In the genomic region with DNA sequence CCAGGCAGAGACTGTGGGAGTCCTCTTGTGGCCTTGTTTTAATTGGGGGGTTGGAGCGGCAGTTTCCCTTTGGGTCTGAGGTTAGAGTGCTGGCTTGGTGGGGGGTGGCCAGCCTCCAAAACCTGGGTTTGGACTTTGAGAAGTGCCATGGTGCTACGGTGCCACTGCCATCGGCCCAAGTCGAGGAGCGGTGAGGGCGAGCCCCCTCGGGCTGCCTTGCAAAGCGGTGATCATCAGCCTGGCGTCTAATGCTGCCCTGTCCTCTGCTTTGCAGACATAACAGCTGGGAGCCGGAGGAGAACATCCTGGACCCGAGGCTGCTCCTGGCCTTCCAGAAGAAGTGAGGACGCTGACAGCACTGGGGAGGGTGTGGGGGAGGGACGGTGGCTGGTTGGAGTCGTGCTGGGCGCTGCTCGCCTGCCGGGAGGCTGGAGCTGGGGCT, we compare ENCODE assay signal across 9 cellular contexts. TPM values are rescaled to one million over a fixed set of nuclear protein-coding genes. Genes with fewer than 3 reads are reported as not detected.
DNase-seq lines count a peak whose midpoint lies in the region; ATAC-seq and TF ChIP-seq lines count a peak whose summit lies in the region.
"Had no signal": no experiment of that assay in that cellular context is flagged by ENCODE, and none has a peak within 500 bp of the region (broad histone marks: within the 10 kb centered on the region; RNA-seq: fewer than 3 reads in every experiment).

No MANE protein-coding gene starts in this region.

- no peak for TF ChIP-seq CTCF in CD8-positive, alpha-beta T cell (IDR thresholded peaks at IDR 0.05)
- TF ChIP-seq CTCF in Loucy (conservative IDR thresholded peaks at IDR 0.05; ENCODE audit: low read length) (no peak), chondrocyte (IDR thresholded peaks at IDR 0.05) (no peak), nephron (IDR thresholded peaks at IDR 0.05; ENCODE audit: unreplicated experiment in 3 of 3) (no peak)

- no peak overlapping the region for H2AFZ ChIP-seq in Loucy (ENCODE audit: low read length)

- no peaks in the 10 kb centered on the region for H3K9me3 ChIP-seq in CD8-positive, alpha-beta T cell (ENCODE audit: low read length)
- no peaks in the 10 kb centered on the region for H3K9me3 ChIP-seq in Loucy (ENCODE audit: insufficient read depth, low read depth, low read length)

- no peaks in the 10 kb centered on the region for H3K36me3 ChIP-seq in CD8-positive, alpha-beta T cell (ENCODE audit: insufficient read depth, low read length)
- H3K36me3 ChIP-seq in Loucy (ENCODE audit: insufficient read depth, low read length) = peaks cover 19% of the 10 kb centered on the region; the same call in 1 of the 2 replicates

- no peaks in the 10 kb centered on the region for H3K36me3 Mint-ChIP-seq in CD8-positive, alpha-beta T cell
- peaks cover 1% of the 10 kb centered on the region for H3K36me3 Mint-ChIP-seq in chondrocyte (ENCODE audit: low read depth)
- H3K36me3 Mint-ChIP-seq in nephron (ENCODE audit: low read depth) = peaks cover 34% of the 10 kb centered on the region

- no peaks in the 10 kb centered on the region for H3K9me3 Mint-ChIP-seq in CD8-positive, alpha-beta T cell
- H3K9me3 Mint-ChIP-seq in chondrocyte (ENCODE audit: low read depth) = no peaks in the 10 kb centered on the region
- H3K9me3 Mint-ChIP-seq in nephron = no peaks in the 10 kb centered on the region

- H3K79me2 ChIP-seq in Loucy (ENCODE audit: insufficient read depth, low read length) = peaks cover 71% of the 10 kb centered on the region

- peak overlapping the region; percentile 95 for H3K4me2 ChIP-seq in Loucy (ENCODE audit: low read depth, low read length, poor library complexity, severe bottlenecking)

- peaks cover 41% of the 10 kb centered on the region for H3K27me3 Mint-ChIP-seq in CD8-positive, alpha-beta T cell (ENCODE audit: low read depth)
- peaks cover 11% of the 10 kb centered on the region for H3K27me3 Mint-ChIP-seq in chondrocyte (ENCODE audit: low read depth)
- peaks cover 18% of the 10 kb centered on the region for H3K27me3 Mint-ChIP-seq in nephron (ENCODE audit: low read depth)

- H3K27me3 ChIP-seq in CD8-positive, alpha-beta T cell (ENCODE audit: insufficient read depth, low read length) = peaks cover 20% of the 10 kb centered on the region
- H3K27me3 ChIP-seq in Loucy (ENCODE audit: insufficient read depth, low read length, poor library complexity, severe bottlenecking) = no peaks in the 10 kb centered on the region

- no peak for DNase-seq in CD8-positive, alpha-beta T cell
- peak; percentile 71 for DNase-seq in chondrocyte (ENCODE audit: low spot score)
- DNase-seq in NCI-H82 (lab: John Stamatoyannopoulos, UW) = no peak
- DNase-seq in NCI-H1436 (lab: John Stamatoyannopoulos, UW) = no peak
- DNase-seq in DMS53 (lab: John Stamatoyannopoulos, UW) = no peak

- peak overlapping the region; percentile 83 for H3K4me3 Mint-ChIP-seq in CD8-positive, alpha-beta T cell
- H3K4me3 Mint-ChIP-seq in chondrocyte (ENCODE audit: unreplicated experiment) (peak overlapping the region; percentile 74), nephron (peak overlapping the region; percentile 93 to 98 (median 97))

- peak overlapping the region; percentile 78 for H3K9ac ChIP-seq in Loucy (ENCODE audit: low read depth, low read length, poor library complexity, severe bottlenecking)

- no peaks in the 10 kb centered on the region for H3K9me2 ChIP-seq in Loucy (replicated peaks; ENCODE audit: low read depth, low read length)

- peaks cover 34% of the 10 kb centered on the region for H3K4me1 ChIP-seq in CD8-positive, alpha-beta T cell (ENCODE audit: insufficient read depth, low read length)
- H3K4me1 ChIP-seq in Loucy (ENCODE audit: insufficient read depth, low read length, poor library complexity, severe bottlenecking) = peaks cover 45% of the 10 kb centered on the region

- intact Hi-C loops in CD8-positive, alpha-beta T cell (cut with DNase I, micrococcal nuclease) = loop anchor here (2.0 to 5.0 kb wide), 2 partner anchors 18 to 368 kb away; a partner anchor contains a TSS

- CTCF ChIA-PET in CD8-positive, alpha-beta T cell (lab: Charles Lee) = interaction anchor here (0.9 to 2.0 kb wide), 3 partner anchors 10 to 62 kb away, joined by 3 to 7 read pairs (median 3); no protein-coding TSS in a partner anchor

- no peak overlapping the region for H3K27ac ChIP-seq in CD8-positive, alpha-beta T cell (ENCODE audit: low read depth, low read length)

- peaks cover 54% of the 10 kb centered on the region for H4K20me1 ChIP-seq in Loucy (ENCODE audit: insufficient read depth, low read length, poor library complexity, severe bottlenecking)

- peak overlapping the region; percentile 44 for H3K4me3 ChIP-seq in CD8-positive, alpha-beta T cell (ENCODE audit: low read depth, low read length)
- peak overlapping the region; percentile 80 for H3K4me3 ChIP-seq in Loucy (ENCODE audit: low read length, poor library complexity, severe bottlenecking)

- no peak for ATAC-seq in CD8-positive, alpha-beta T cell
- no peak for ATAC-seq in HG02588 (IDR thresholded peaks at IDR 0.05; ENCODE audit: unreplicated experiment)

- H3F3A ChIP-seq in Loucy (ENCODE audit: low read depth) = peaks cover 2% of the 10 kb centered on the region; the same call in 1 of the 2 replicates

- no peak overlapping the region for H3K27ac Mint-ChIP-seq in CD8-positive, alpha-beta T cell
- H3K27ac Mint-ChIP-seq in chondrocyte (ENCODE audit: unreplicated experiment) = no peak overlapping the region
- peak overlapping the region; percentile 84 to 94 (median 89) for H3K27ac Mint-ChIP-seq in nephron

- H3K4me1 Mint-ChIP-seq in CD8-positive, alpha-beta T cell (ENCODE audit: low read depth) = peaks cover 34% of the 10 kb centered on the region
- peaks cover 15% of the 10 kb centered on the region for H3K4me1 Mint-ChIP-seq in chondrocyte (ENCODE audit: low read depth)
- peaks cover 59% of the 10 kb centered on the region for H3K4me1 Mint-ChIP-seq in nephron

- POLR2A ChIA-PET in CD8-positive, alpha-beta T cell (lab: Charles Lee) = interaction anchor here (0.8 to 1.2 kb wide), 2 partner anchors 18 to 32 kb away, joined by 4 read pairs; a partner anchor contains a TSS

RNA-seq across cellular contexts. Expression of a gene that starts 1.2 kb away (rescaled TPM):
- under 1 TPM; 0.14 to 0.56 TPM for total RNA-seq in CD8-positive, alpha-beta T cell
- 4.1 to 11.8 TPM (median 4.9 TPM) in 3 replicates for total RNA-seq in chondrocyte

RNA-seq across cellular contexts. Expression of a gene that starts 17.8 kb away (rescaled TPM):
- total RNA-seq in CD8-positive, alpha-beta T cell = 1 to 10 TPM; 3.7 to 4.0 TPM
- 4.6 to 8.3 TPM (median 6.1 TPM) in 3 replicates for total RNA-seq in chondrocyte

RNA-seq across cellular contexts. Expression of a gene that starts 48.4 kb away (rescaled TPM):
- under 1 TPM in 1 of 2 experiments, not detected in 1; 0.16 TPM for total RNA-seq in CD8-positive, alpha-beta T cell
- not detected in 3 replicates for total RNA-seq in chondrocyte
- total RNA-seq: glomerular endothelial cell had no signal

Comparison
In these comparisons a context has a peak if more than half of its experiments do, and no peak if none do; other contexts are left out.
1. H3K27ac Mint-ChIP-seq: peak in nephron (3 of 3); none in CD8-positive, alpha-beta T cell (single experiment) and chondrocyte (single experiment).
2. Peak in every context shown above with its lines, with median percentiles within 50 percentile points of each other: H3K4me3 Mint-ChIP-seq.